Comparison of ENCODE assay signal across 27 cellular contexts in the genomic region with DNA sequence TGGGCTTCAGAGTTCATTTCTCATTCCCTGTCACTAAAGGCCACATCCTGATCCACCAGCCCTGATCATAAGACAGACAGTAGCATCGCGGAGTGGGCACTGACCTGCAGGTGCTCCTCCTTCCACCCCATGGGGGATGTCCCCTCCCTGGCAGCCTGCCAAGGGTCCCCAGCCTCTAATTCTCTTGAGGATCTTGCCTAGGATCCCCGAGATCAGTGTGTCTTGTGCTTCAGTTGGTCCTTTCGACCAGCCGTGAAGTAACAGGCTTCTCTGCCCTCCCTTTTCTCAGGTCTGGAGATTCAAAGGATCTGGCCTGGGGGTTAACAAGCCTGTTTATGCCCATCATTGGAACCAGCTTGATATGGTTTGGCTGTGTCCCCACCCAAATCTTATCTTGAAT.
"Had no signal": no experiment of that assay in that cellular context is flagged by ENCODE, and none has a peak within 500 bp of the region (broad histone marks: within the 10 kb centered on the region; RNA-seq: fewer than 3 reads in every experiment).

No MANE protein-coding gene starts in this region.

- H3K4me3 Mint-ChIP-seq: activated CD8-positive, alpha-beta T cell treated with anti-CD3 and anti-CD28 coated beads for 36 hours; activated T-cell treated with anti-CD3 and anti-CD28 coated beads, Interleukin-2, amount 50 U/mL, for 72 hours; natural killer cell; neural progenitor cell; WTC11 had no signal

- H3K36me3 Mint-ChIP-seq: natural killer cell, neural progenitor cell, WTC11 had no signal

- H3K4me3 ChIP-seq: breast epithelium, colonic mucosa, lower lobe of right lung, neural progenitor cell, sigmoid colon, smooth muscle cell, suprapubic skin, tibial artery had no signal

- DNase-seq: activated CD4-positive, alpha-beta T cell treated with anti-CD3 and anti-CD28 coated beads, Interleukin-2, amount 50 U/mL, for 1 hour; activated CD8-positive, alpha-beta T cell treated with anti-CD3 and anti-CD28 coated beads for 36 hours; activated naive CD4-positive, alpha-beta T cell; activated T-cell treated with anti-CD3 and anti-CD28 coated beads for 4 hours; activated T-cell treated with anti-CD3 and anti-CD28 coated beads, Interleukin-2, amount 50 U/mL, for 72 hours; colonic mucosa; effector CD8-positive, alpha-beta T cell; glutamatergic neuron; hippocampal formation; kidney; lower lobe of right lung; mesendoderm; natural killer cell; sigmoid colon; stimulated activated CD4-positive, alpha-beta T cell treated with anti-CD3 and anti-CD28 coated beads, Interleukin-1b, Interleukin-23, amount 100 ng/mL, for 48 hours; stimulated activated CD4-positive, alpha-beta T cell treated with anti-CD3 and anti-CD28 coated beads, Interleukin-4, amount 100 ng/mL, for 4 hours; stimulated activated CD8-positive, alpha-beta memory T cell treated with anti-CD3 and anti-CD28 coated beads, Interleukin-4, amount 100 ng/mL, for 48 hours; stimulated activated naive CD4-positive, alpha-beta T cell; T-helper 2 cell; tibial artery had no signal

- H3K9ac ChIP-seq: neural progenitor cell had no signal

- H3K9me3 Mint-ChIP-seq: natural killer cell had no signal

- FAIRE-seq: frontal cortex, kidney had no signal

- H3K4me1 ChIP-seq: breast epithelium, colonic mucosa, lower lobe of right lung, sigmoid colon, suprapubic skin, tibial artery had no signal

- H3K9me3 ChIP-seq: breast epithelium, colonic mucosa, lower lobe of right lung, sigmoid colon, suprapubic skin, tibial artery had no signal

- ATAC-seq: activated CD8-positive, alpha-beta T cell treated with anti-CD3 and anti-CD28 coated beads for 36 hours; activated T-cell treated with anti-CD3 and anti-CD28 coated beads, Interleukin-2, amount 50 U/mL, for 72 hours; lower lobe of right lung; natural killer cell; WTC11 had no signal

- H3K4me1 Mint-ChIP-seq: natural killer cell, WTC11 had no signal

- H3K27me3 Mint-ChIP-seq: activated CD8-positive, alpha-beta T cell treated with anti-CD3 and anti-CD28 coated beads for 36 hours had no signal

- H3K36me3 ChIP-seq: breast epithelium, colonic mucosa, lower lobe of right lung, neural progenitor cell, sigmoid colon, suprapubic skin, tibial artery had no signal

- H3K27me3 ChIP-seq: breast epithelium, colonic mucosa, neural progenitor cell, sigmoid colon, suprapubic skin had no signal

- H3K27ac Mint-ChIP-seq: activated CD8-positive, alpha-beta T cell treated with anti-CD3 and anti-CD28 coated beads for 36 hours; activated naive CD4-positive, alpha-beta T cell treated with anti-CD3 and anti-CD28 coated beads, Interleukin-2, amount 50 U/mL, for 72 hours; activated T-cell treated with anti-CD3 and anti-CD28 coated beads, Interleukin-2, amount 50 U/mL, for 72 hours; natural killer cell; WTC11 had no signal

- H3K27ac ChIP-seq: breast epithelium, colonic mucosa, lower lobe of right lung, neural progenitor cell, sigmoid colon, suprapubic skin, tibial artery had no signal
